In the genomic region with DNA sequence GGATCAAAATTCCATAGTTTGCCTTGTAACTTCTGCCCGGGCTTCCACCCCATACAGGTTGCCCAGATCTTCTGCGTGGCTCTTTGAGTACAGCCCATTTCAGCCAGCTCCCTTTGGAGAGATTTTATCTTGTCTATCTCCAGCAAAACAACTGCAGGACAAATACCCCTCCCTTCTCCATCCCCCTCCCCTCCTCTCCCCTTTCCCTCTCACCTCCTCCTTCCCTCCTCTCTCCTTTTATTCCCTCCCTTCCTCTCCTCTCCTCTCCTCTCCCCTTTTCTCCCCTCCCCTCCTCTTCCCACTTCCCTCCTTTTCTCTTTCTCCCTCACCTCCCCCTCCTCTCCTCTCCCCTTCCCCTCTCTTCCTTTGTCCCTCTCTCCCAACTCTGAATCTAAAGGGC, we compare ENCODE assay signal across 23 cellular contexts. TPM values are rescaled to one million over a fixed set of nuclear protein-coding genes. Genes with fewer than 3 reads are reported as not detected.
"Had no signal": no experiment of that assay in that cellular context is flagged by ENCODE, and none has a peak within 500 bp of the region (broad histone marks: within the 10 kb centered on the region; RNA-seq: fewer than 3 reads in every experiment).

No MANE protein-coding gene starts in this region.

- H3K36me3 ChIP-seq: left lung, neutrophil, ovary, transverse colon had no signal

- H3K4me3 ChIP-seq: left lung, ovary, psoas muscle, right atrium auricular region, suprapubic skin, transverse colon had no signal

- H3K27ac ChIP-seq: foreskin keratinocyte, left lung, neutrophil, ovary, psoas muscle, right atrium auricular region, suprapubic skin, transverse colon had no signal

- ATAC-seq: activated T-cell treated with anti-CD3 and anti-CD28 coated beads, Interleukin-2, amount 50 U/mL, for 72 hours; foreskin keratinocyte; left lung; naive thymus-derived CD8-positive, alpha-beta T cell; psoas muscle; stimulated activated naive CD8-positive, alpha-beta T cell treated with anti-CD3 and anti-CD28 coated beads, Interleukin-15, amount 100 ng/mL, for 72 hours had no signal

- H3K9me3 ChIP-seq: left lung, neutrophil, ovary, psoas muscle, right atrium auricular region, suprapubic skin, transverse colon had no signal

- DNase-seq: activated CD4-positive, alpha-beta T cell treated with anti-CD3 and anti-CD28 coated beads for 1 hour; activated CD4-positive, alpha-beta T cell treated with anti-CD3 and anti-CD28 coated beads, Interleukin-2, amount 50 U/mL, for 4 hours; activated effector memory CD4-positive, alpha-beta T cell treated with anti-CD3 and anti-CD28 coated beads, Interleukin-2, amount 50 U/mL, for 16 hours; activated naive CD4-positive, alpha-beta T cell treated with anti-CD3 and anti-CD28 coated beads, Interleukin-2, amount 50 U/mL, for 16 hours; activated T-cell treated with anti-CD3 and anti-CD28 coated beads, Interleukin-2, amount 50 U/mL, for 72 hours; aorta; caudate nucleus; dermis blood vessel endothelial cell; effector memory CD4-positive, alpha-beta T cell; foreskin keratinocyte; left lung; naive thymus-derived CD8-positive, alpha-beta T cell; ovary; psoas muscle; stimulated activated CD4-positive, alpha-beta T cell treated with anti-CD3 and anti-CD28 coated beads, Interleukin-12 subunit alpha, Interleukin-12 subunit beta, amount 100 ng/mL, for 4 hours; stimulated activated CD4-positive, alpha-beta T cell treated with anti-CD3 and anti-CD28 coated beads, Interleukin-4, amount 100 ng/mL, for 4 hours; stimulated activated naive CD8-positive, alpha-beta T cell treated with anti-CD3 and anti-CD28 coated beads, Interleukin-15, amount 100 ng/mL, for 72 hours; T-helper 9 cell; transverse colon had no signal

- H3K27me3 ChIP-seq: ovary, right atrium auricular region, transverse colon had no signal

- H3K4me1 ChIP-seq: foreskin keratinocyte had no signal

RNA-seq across cellular contexts. Expression of a gene that starts 58.2 kb away (rescaled TPM):
- total RNA-seq: foreskin keratinocyte; lung microvascular endothelial cell; naive thymus-derived CD8-positive, alpha-beta T cell had no signal
- polyA plus RNA-seq: naive thymus-derived CD8-positive, alpha-beta T cell had no signal
